In genomic region chr1:154951901-154952657, GRCh38 we compare ENCODE assay signal across 1 cellular context.
TF ChIP-seq lines count a peak whose summit lies in the region.

No MANE protein-coding gene starts in this region.

TF ChIP-seq in SK-N-SH, 30 proteins besides CTCF, POLR2A, EP300 and RAD21 (continued from another document):
- TF ChIP-seq POLR2AphosphoS5 (IDR thresholded peaks at IDR 0.05; ENCODE audit: low read depth, low read length) (no peak), SMC3 (IDR thresholded peaks at IDR 0.05; ENCODE audit: low read depth, low read length) (no peak), RFX5 (IDR thresholded peaks at IDR 0.05; ENCODE audit: low read length) (no peak), MEF2A (IDR thresholded peaks at IDR 0.05; ENCODE audit: borderline replicate concordance, low read depth) (no peak), FOSL2 (IDR thresholded peaks at IDR 0.05; ENCODE audit: borderline replicate concordance, low read depth) (no peak), REST (IDR thresholded peaks at IDR 0.05; ENCODE audit: low read depth, low read length) (no peak), GATA2 (CRISPR knock-in tag; IDR thresholded peaks at IDR 0.05) (no peak), MAX (IDR thresholded peaks at IDR 0.05; ENCODE audit: low read depth) (no peak)
